Comparison of ENCODE assay signal across 11 cellular contexts in genomic region chr11:31808721-31809542, GRCh38. TPM values are rescaled to one million over a fixed set of nuclear protein-coding genes. Genes with fewer than 3 reads are reported as not detected.
A peak's percentile ranks its signal among the peaks of the same experiment; 100 is the strongest.
DNase-seq lines count a peak whose midpoint lies in the region; ATAC-seq, FAIRE-seq and TF ChIP-seq lines count a peak whose summit lies in the region.
"Had no signal": no experiment of that assay in that cellular context is flagged by ENCODE, and none has a peak within 500 bp of the region (broad histone marks: within the 10 kb centered on the region; RNA-seq: fewer than 3 reads in every experiment).

No MANE protein-coding gene starts in this region.

- intact Hi-C loops in Calu3 (cut with micrococcal nuclease; ENCODE audit: unreplicated experiment): no loop called here
- intact Hi-C loops in K562 (cut with micrococcal nuclease): no loop called here

- POLR2A ChIA-PET in HEK293 (lab: Yijun Ruan, JAX): no interaction called here
- POLR2A ChIA-PET in K562 (lab: Yijun Ruan, JAX): interaction anchor here (0.6 kb wide), 1 partner anchor 504 kb away, joined by 4 read pairs; no protein-coding TSS in a partner anchor
- POLR2A ChIA-PET in naive thymus-derived CD8-positive, alpha-beta T cell (lab: Charles Lee): no interaction called here

- DNase-seq in Calu3 (no peak), K562 (ENCODE audit: extremely low read depth in 1 of 4, low spot score in 3 of 4) (no peak), D721Med (ENCODE audit: insufficient read length, low spot score) (no peak), iPS-NIHi11 (ENCODE audit: low spot score) (no peak)
- no peak for DNase-seq in naive thymus-derived CD8-positive, alpha-beta T cell
- DNase-seq: activated effector memory CD4-positive, alpha-beta T cell treated with anti-CD3 and anti-CD28 coated beads, Interleukin-2, amount 50 U/mL, for 16 hours; IMR-90; psoas muscle had no signal

- TF ChIP-seq CTCF in Calu3 (IDR thresholded peaks at IDR 0.05; ENCODE audit: unreplicated experiment) (no peak), HEK293 (tag by site-specific recombination; IDR thresholded peaks at IDR 0.05) (no peak), K562 (IDR thresholded peaks at IDR 0.05 in 2 of 3, conservative IDR thresholded peaks at IDR 0.05 in 1 of 3; ENCODE audit: insufficient read depth in 2 of 3, low read depth in 1 of 3, low read length in 3 of 3) (no peak), D721Med (IDR thresholded peaks at IDR 0.05; ENCODE audit: insufficient read depth, missing control alignments) (no peak)

- H3K4me2 ChIP-seq in K562 (ENCODE audit: insufficient read depth, low read length): no peak overlapping the region

- H3K9me1 ChIP-seq in K562 (ENCODE audit: control insufficient read depth, insufficient read depth, low read length): no peaks in the 10 kb centered on the region

- no peaks in the 10 kb centered on the region; the same call in 1 of the 2 replicates for H4K20me1 ChIP-seq in K562 (replicated peaks; ENCODE audit: control insufficient read depth, insufficient read depth, low read length)

- H3K27ac ChIP-seq in HEK293 (ENCODE audit: extremely low read depth, low read depth, low read length) (peak overlapping the region; percentile 93), K562 (ENCODE audit: extremely low read depth, low read depth, low read length) (no peak overlapping the region)
- H3K27ac ChIP-seq: psoas muscle had no signal

- no peak for TF ChIP-seq EP300 in K562 (IDR thresholded peaks at IDR 0.05; ENCODE audit: low read length)

- H3K4me3 ChIP-seq in HEK293 (ENCODE audit: low read depth, low read length) (peak overlapping the region; percentile 84), K562 (no peak overlapping the region)

- H3K9me3 ChIP-seq in HEK293 (ENCODE audit: control insufficient read depth, insufficient read depth, low read depth, low read length) (no peaks in the 10 kb centered on the region), K562 (replicated peaks; ENCODE audit: control insufficient read depth, insufficient read depth, low read depth, low read length) (no peaks in the 10 kb centered on the region)
- H3K9me3 ChIP-seq: psoas muscle had no signal

- no peak for TF ChIP-seq POLR2A in K562 (conservative IDR thresholded peaks at IDR 0.05)

- peaks cover 15% of the 10 kb centered on the region for H3K36me3 Mint-ChIP-seq in Calu3 (ENCODE audit: insufficient read depth, unreplicated experiment)
- H3K36me3 Mint-ChIP-seq in naive thymus-derived CD8-positive, alpha-beta T cell: peaks cover 2 to 21% (median 12%) of the 10 kb centered on the region in 3 donors

- peaks cover 10 to 53% of the 10 kb centered on the region in 2 experiments; a peak in 4 of 5 replicates for H3K27me3 ChIP-seq in K562 (ENCODE audit: control insufficient read depth in 2 of 2, insufficient read depth in 2 of 2, low read length in 2 of 2)

- no peak for FAIRE-seq in K562 (lab: Jason Lieb, UNC)
- no peak for FAIRE-seq in D721Med (lab: Jason Lieb, UNC)
- FAIRE-seq: endometrium had no signal

- in situ Hi-C loops in K562 (cut with MboI): no loop called here

- peaks cover 0 to 36% of the 10 kb centered on the region in 2 experiments; a peak in 1 of 3 replicates for H3K36me3 ChIP-seq in HEK293 (ENCODE audit: control insufficient read depth in 2 of 2, insufficient read depth in 1 of 2, low read length in 2 of 2)
- H3K36me3 ChIP-seq in K562 (ENCODE audit: control insufficient read depth, insufficient read depth, low read length): no peaks in the 10 kb centered on the region

- H3K27ac Mint-ChIP-seq in Calu3 (ENCODE audit: unreplicated experiment): no peak overlapping the region
- no peak overlapping the region for H3K27ac Mint-ChIP-seq in naive thymus-derived CD8-positive, alpha-beta T cell

- H3K4me1 ChIP-seq in HEK293 (ENCODE audit: control insufficient read depth, insufficient read depth, low read length) (no peaks in the 10 kb centered on the region), K562 (replicated peaks in 1 of 2; ENCODE audit: control insufficient read depth in 2 of 2, insufficient read depth in 2 of 2, low read length in 2 of 2) (peaks cover 4 to 38% of the 10 kb centered on the region in 2 experiments; a peak in 3 of 5 replicates)

- no peaks in the 10 kb centered on the region for H3K79me2 ChIP-seq in K562 (ENCODE audit: control insufficient read depth, insufficient read depth, low read length)

- H3K9me3 Mint-ChIP-seq in Calu3 (ENCODE audit: low read depth, unreplicated experiment): no peaks in the 10 kb centered on the region
- peaks cover 0 to 20% (median 7%) of the 10 kb centered on the region in 9 donors for H3K9me3 Mint-ChIP-seq in naive thymus-derived CD8-positive, alpha-beta T cell

- no peak overlapping the region for H2AFZ ChIP-seq in K562 (ENCODE audit: low read depth, low read length)

- no peak for ATAC-seq in K562
- ATAC-seq in naive thymus-derived CD8-positive, alpha-beta T cell: no peak
- no peak for ATAC-seq in GM18909 (IDR thresholded peaks at IDR 0.05; ENCODE audit: poor library complexity, unreplicated experiment)

- 23% methylated on average over 20 of the region's 21 CpGs for WGBS in K562 (ENCODE audit: insufficient coverage, low coverage, missing lambda C conversion rate)

- BruUV-seq in Calu3 (replicated peaks; lab: Mats Ljungman, UMichigan): no TSS peak
- no TSS peak for BruUV-seq in K562 (replicated peaks; lab: Mats Ljungman, UMichigan)

- TF ChIP-seq RAD21 in K562 (CRISPR knock-in tag; conservative IDR thresholded peaks at IDR 0.05 in 1 of 2, IDR thresholded peaks at IDR 0.05 in 1 of 2): no peak

- CTCF ChIA-PET in Calu3 (lab: Charles Lee): no interaction called here
- CTCF ChIA-PET in HEK293 (lab: Yijun Ruan, JAX): interaction anchor here (0.7 to 3.2 kb wide), 7 partner anchors 62 to 747 kb away, joined by 3 to 13 read pairs (median 5); no protein-coding TSS in a partner anchor
- CTCF ChIA-PET in K562 (lab: Yijun Ruan, JAX; ENCODE audit: low intra/inter-chr PET ratio): no interaction called here

- peaks cover 31% of the 10 kb centered on the region for H3K4me1 Mint-ChIP-seq in Calu3 (ENCODE audit: low read depth, unreplicated experiment)
- peaks cover 31 to 58% (median 54%) of the 10 kb centered on the region in 4 donors for H3K4me1 Mint-ChIP-seq in naive thymus-derived CD8-positive, alpha-beta T cell

- no peak overlapping the region for H3K9ac ChIP-seq in K562 (ENCODE audit: insufficient read depth in 1 of 2, low read depth in 2 of 2, low read length in 2 of 2)

- peaks cover 80% of the 10 kb centered on the region for H3K27me3 Mint-ChIP-seq in Calu3 (ENCODE audit: unreplicated experiment)
- H3K27me3 Mint-ChIP-seq in naive thymus-derived CD8-positive, alpha-beta T cell: peaks cover 59 to 82% (median 63%) of the 10 kb centered on the region in 5 donors

- H3K4me3 Mint-ChIP-seq in Calu3 (ENCODE audit: low read depth, unreplicated experiment): peak overlapping the region; percentile 82
- H3K4me3 Mint-ChIP-seq in naive thymus-derived CD8-positive, alpha-beta T cell: peak overlapping the region; percentile 40 to 89 (median 80)

TF ChIP-seq in HEK293, 187 proteins besides CTCF, POLR2A, EP300 and RAD21 (continues in another document):
- TF ChIP-seq ZSCAN16 (tag by site-specific recombination; IDR thresholded peaks at IDR 0.05): no peak
- peak; percentile 52; the same call in 1 of the 2 replicates for TF ChIP-seq FEZF1 (tag by site-specific recombination; IDR thresholded peaks at IDR 0.05)
- TF ChIP-seq GLIS1 (tag by site-specific recombination; IDR thresholded peaks at IDR 0.05): 0 out of 2 replicates have a peak, but pooled peaks have one; percentile 43
- no peak for TF ChIP-seq KLF17 (tag by site-specific recombination; IDR thresholded peaks at IDR 0.05)

TF ChIP-seq in K562, 482 proteins besides CTCF, POLR2A, EP300 and RAD21 (continues in another document):
- no peak for TF ChIP-seq ID3 (CRISPR knock-in tag; IDR thresholded peaks at IDR 0.05)
- TF ChIP-seq ID3 (tag; IDR thresholded peaks at IDR 0.05): peak; percentile 82
- 0 out of 2 replicates have a peak, but pooled peaks have one; percentile 13 for TF ChIP-seq RNF2 (IDR thresholded peaks at IDR 0.05)
- TF ChIP-seq KDM5B (IDR thresholded peaks at IDR 0.05; ENCODE audit: insufficient replicate concordance, low read depth, low read length): no peak
- no peak for TF ChIP-seq ZNF586 (CRISPR knock-in tag; conservative IDR thresholded peaks at IDR 0.05)
- no peak for TF ChIP-seq ZNF282 (CRISPR knock-in tag; IDR thresholded peaks at IDR 0.05)
- TF ChIP-seq ATF4 (CRISPR knock-in tag; IDR thresholded peaks at IDR 0.05): no peak
- TF ChIP-seq KLF1 (tag; IDR thresholded peaks at IDR 0.05): no peak

RNA-seq across cellular contexts. Expression of gene PAX6, which starts 2.2 kb away (rescaled TPM):
- total RNA-seq in Calu3 (2022) (0.24 and 0.87 TPM in 2 replicates), K562 (2014; rRNA removed) (5.9 and 6.3 TPM in 2 replicates), K562 (2014; rRNA removed; fragmentation: Illumina TruSeq; extraction: Trizol) (5.3 and 7.1 TPM in 2 replicates), K562 (2015; rRNA removed; fragmentation: Illumina TruSeq; extraction: Trizol) (4.6 and 4.7 TPM in 2 replicates), K562 (2021) (5.7 and 5.9 TPM in 2 replicates)
- 4.4 and 7.3 TPM in 2 replicates for total RNA-seq in K562 (2011; cell fraction: chromatin; rRNA removed; ENCODE audit: low replicate concordance)
- 2.0 and 3.3 TPM in 2 replicates for total RNA-seq in K562 (2011; cell fraction: nucleolus; rRNA removed)
- total RNA-seq in K562 (2011; cell fraction: nucleoplasm; rRNA removed): 3.7 and 4.1 TPM in 2 replicates
- polyA plus RNA-seq in K562 (2011; rRNA removed) (2.5 and 6.8 TPM in 2 replicates), K562 (2014; fragmentation: Illumina TruSeq; extraction: Trizol) (10.9 and 12.3 TPM in 2 replicates), K562 (2014; fragmentation: Nextera tagmentation; extraction: Ambion mirVana) (1 to 10 TPM; 1.5 to 2.6 TPM), K562 (2014; rRNA removed) (7.2 TPM in 2 replicates)
- 3.1 and 8.7 TPM in 2 replicates for polyA plus RNA-seq in K562 (2011; cell fraction: cytosol; rRNA removed)
- polyA plus RNA-seq in K562 (2011; cell fraction: nucleus; rRNA removed): 9.3 and 26.6 TPM in 2 replicates
- 4.8 and 22.9 TPM in 2 replicates for polyA plus RNA-seq in K562 (2012)
- 4.2 and 9.1 TPM in 2 replicates for polyA minus RNA-seq in K562 (2011; rRNA and poly(A)+ RNA removed)
- 2.3 and 6.0 TPM in 2 replicates for polyA minus RNA-seq in K562 (2011; cell fraction: cytosol; rRNA and poly(A)+ RNA removed)
- polyA minus RNA-seq in K562 (2011; cell fraction: nucleus; rRNA and poly(A)+ RNA removed): 3.9 and 17.3 TPM in 2 replicates
- total RNA-seq in naive thymus-derived CD8-positive, alpha-beta T cell: not detected
- under 1 TPM in 1 of 3 donors, not detected in 2; 0.05 TPM for polyA plus RNA-seq in naive thymus-derived CD8-positive, alpha-beta T cell
- total RNA-seq: IMR-90 had no signal
- polyA plus RNA-seq: IMR-90, psoas muscle had no signal
